In the genomic region with DNA sequence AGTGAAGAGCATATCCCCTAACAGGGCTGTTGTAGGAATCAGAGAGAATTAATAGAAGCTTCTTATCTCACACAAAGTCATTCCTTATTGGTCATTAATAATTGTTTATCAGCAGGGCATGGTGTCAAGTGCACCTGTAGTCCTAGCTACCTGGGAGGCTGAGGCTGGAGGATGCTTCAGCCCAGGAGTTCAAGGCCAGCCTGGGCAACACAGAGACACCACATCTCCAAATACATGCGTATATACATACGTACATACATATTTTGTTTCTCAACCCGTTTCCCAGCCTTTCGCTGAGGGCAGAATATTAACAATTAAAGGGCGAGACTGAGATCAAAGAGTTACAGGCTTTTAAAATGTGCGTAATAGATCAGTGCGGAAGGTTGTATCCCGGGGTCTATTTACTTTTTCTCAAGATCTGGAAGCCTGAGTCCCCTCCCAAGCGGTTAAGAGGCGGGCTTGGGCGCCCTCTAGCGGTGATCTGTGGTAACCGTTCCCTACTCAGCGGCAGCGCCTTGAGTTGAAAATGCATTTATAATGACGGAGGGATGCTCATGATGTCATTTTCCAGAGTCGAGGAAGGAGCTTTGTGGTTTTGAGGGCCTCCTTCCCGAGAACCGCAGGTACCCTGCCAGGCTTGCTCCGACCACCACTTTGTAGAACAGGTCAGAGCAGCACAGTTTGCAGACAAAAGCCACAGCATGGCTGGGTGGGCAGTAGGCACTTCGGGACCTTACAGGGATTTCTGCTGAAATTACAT, we compare ENCODE assay signal across 8 cellular contexts.
DNase-seq lines count a peak whose midpoint lies in the region; ATAC-seq and TF ChIP-seq lines count a peak whose summit lies in the region.

No MANE protein-coding gene starts in this region.

- peaks cover 4% of the 10 kb centered on the region for H3K4me1 Mint-ChIP-seq in T-helper 2 cell treated with Interferon-gamma antibody and Interleukin-4, amounts not matched to agents 5 μg/mL and 100 μg/mL, for 36 hours (ENCODE audit: low read depth)

- H3K27me3 Mint-ChIP-seq in T-helper 2 cell treated with Interferon-gamma antibody and Interleukin-4, amounts not matched to agents 5 μg/mL and 100 μg/mL, for 36 hours (ENCODE audit: low read depth), result peaks cover 5% of the 10 kb centered on the region

- no peaks in the 10 kb centered on the region for H3K36me3 ChIP-seq in ascending aorta
- H3K36me3 ChIP-seq in sigmoid colon, result no peaks in the 10 kb centered on the region

- no peaks in the 10 kb centered on the region for H3K27me3 ChIP-seq in ascending aorta
- H3K27me3 ChIP-seq in sigmoid colon, result no peaks in the 10 kb centered on the region

- H3K4me3 ChIP-seq in ascending aorta, result no peak overlapping the region
- no peak overlapping the region for H3K4me3 ChIP-seq in sigmoid colon

- no peak overlapping the region for H3K27ac ChIP-seq in ascending aorta
- H3K27ac ChIP-seq in sigmoid colon, result no peak overlapping the region

- peak; percentile 94 for TF ChIP-seq CTCF in GM20000 (IDR thresholded peaks at IDR 0.05; ENCODE audit: extremely low read depth, missing control alignments)
- TF ChIP-seq CTCF in ascending aorta (IDR thresholded peaks at IDR 0.05), result peak; percentile 57 to 90 (median 85)
- peak; percentile 65 to 92 (median 74) for TF ChIP-seq CTCF in sigmoid colon (IDR thresholded peaks at IDR 0.05)

- no peaks in the 10 kb centered on the region for H3K9me3 Mint-ChIP-seq in T-helper 2 cell treated with Interferon-gamma antibody and Interleukin-4, amounts not matched to agents 5 μg/mL and 100 μg/mL, for 36 hours

- intact Hi-C loops in ascending aorta (cut with DNase I), result loop anchor here (2.0 kb wide), 1 partner anchor 223 kb away; no protein-coding TSS in a partner anchor
- intact Hi-C loops in sigmoid colon (cut with DNase I), result loop anchor here (1.0 kb wide), 1 partner anchor 223 kb away; no protein-coding TSS in a partner anchor

- 8 to 13% methylated on average over 21 of the region's 21 CpGs for WGBS in sigmoid colon, 2 donors

- H3K36me3 Mint-ChIP-seq in T-helper 2 cell treated with Interferon-gamma antibody and Interleukin-4, amounts not matched to agents 5 μg/mL and 100 μg/mL, for 36 hours (ENCODE audit: low read depth), result no peaks in the 10 kb centered on the region

- DNase-seq in AG20443 (ENCODE audit: low spot score) (peak; percentile 83), GM20000 (ENCODE audit: low spot score) (peak; percentile 76), NCI-H1930 (lab: John Stamatoyannopoulos, UW) (peak; percentile 64 to 81), ascending aorta (ENCODE audit: low spot score in 2 of 2) (peak in 1 of 2 donors; percentile 67), hippocampal formation (lab: John Stamatoyannopoulos, UW) (peak; percentile 64 to 70), sigmoid colon (peak; percentile 77)
- peak; percentile 51 for DNase-seq in T-helper 2 cell treated with Interferon-gamma antibody and Interleukin-4, amounts not matched to agents 5 μg/mL and 100 μg/mL, for 36 hours (ENCODE audit: low spot score)

- H3K4me1 ChIP-seq in ascending aorta (peaks cover 0 to 2% of the 10 kb centered on the region in 2 donors), sigmoid colon (no peaks in the 10 kb centered on the region)

- no peak for ATAC-seq in HG03520 (IDR thresholded peaks at IDR 0.05; ENCODE audit: unreplicated experiment)

- no peak for TF ChIP-seq EP300 in sigmoid colon (IDR thresholded peaks at IDR 0.05)

- no peak overlapping the region for H3K27ac Mint-ChIP-seq in T-helper 2 cell treated with Interferon-gamma antibody and Interleukin-4, amounts not matched to agents 5 μg/mL and 100 μg/mL, for 36 hours

- H3K4me3 Mint-ChIP-seq in T-helper 2 cell treated with Interferon-gamma antibody and Interleukin-4, amounts not matched to agents 5 μg/mL and 100 μg/mL, for 36 hours, result no peak overlapping the region

- H3K9me3 ChIP-seq in ascending aorta (no peaks in the 10 kb centered on the region), sigmoid colon (no peaks in the 10 kb centered on the region)

- no peak for TF ChIP-seq POLR2A in sigmoid colon (IDR thresholded peaks at IDR 0.05)
